Comparison of ENCODE assay signal across 1 cellular context in genomic region chr5:122165574-122166021, GRCh38.
TF ChIP-seq lines count a peak whose summit lies in the region.

No MANE protein-coding gene starts in this region.

TF ChIP-seq in GM23338, 12 proteins besides CTCF, POLR2A, EP300 and RAD21 (continued from another document):
- TF ChIP-seq ZNF462 (CRISPR knock-in tag; IDR thresholded peaks at IDR 0.05), result no peak
